In genomic region chr13:111659236-111659635, GRCh38 we compare ENCODE assay signal across 24 cellular contexts.
A peak's percentile ranks its signal among the peaks of the same experiment; 100 is the strongest.
DNase-seq lines count a peak whose midpoint lies in the region; ATAC-seq and TF ChIP-seq lines count a peak whose summit lies in the region.
"Had no signal": no experiment of that assay in that cellular context is flagged by ENCODE, and none has a peak within 500 bp of the region (broad histone marks: within the 10 kb centered on the region; RNA-seq: fewer than 3 reads in every experiment).

No MANE protein-coding gene starts in this region.

- H3K9me2 ChIP-seq in GM23338 (ENCODE audit: insufficient read depth), result no peaks in the 10 kb centered on the region

- ATAC-seq in GM23338 (no peak; the same call in 2 of the 3 replicates), GM18861 (IDR thresholded peaks at IDR 0.05; ENCODE audit: unreplicated experiment) (no peak)
- ATAC-seq: activated naive CD4-positive, alpha-beta T cell treated with anti-CD3 and anti-CD28 coated beads, Interleukin-2, amount 50 U/mL, for 72 hours; activated T-helper 17 cell treated with anti-CD3 and anti-CD28 coated beads, Interleukin-2, amount 50 U/mL, for 72 hours had no signal

- H3K4me3 Mint-ChIP-seq in GM23338 (no peak overlapping the region), osteocyte (ENCODE audit: unreplicated experiment) (no peak overlapping the region)
- H3K4me3 Mint-ChIP-seq in activated CD4-positive, alpha-beta T cell treated with anti-CD3 and anti-CD28 coated beads, Interleukin-2, amount 10 ng/mL, durations not matched to agents 7 days and 5 days, result no peak overlapping the region
- H3K4me3 Mint-ChIP-seq: activated CD4-positive, alpha-beta memory T cell treated with anti-CD3 and anti-CD28 coated beads, Interleukin-2, amount 10 ng/mL, durations not matched to agents 7 days and 5 days; activated T-helper 17 cell treated with anti-CD3 and anti-CD28 coated beads, Interleukin-2, amount 50 U/mL, for 72 hours; memory B cell had no signal

- H3K9me3 Mint-ChIP-seq in GM23338 (no peaks in the 10 kb centered on the region), osteocyte (ENCODE audit: unreplicated experiment) (no peaks in the 10 kb centered on the region)
- no peaks in the 10 kb centered on the region for H3K9me3 Mint-ChIP-seq in activated CD4-positive, alpha-beta T cell treated with anti-CD3 and anti-CD28 coated beads, Interleukin-2, amount 10 ng/mL, durations not matched to agents 7 days and 5 days
- H3K9me3 Mint-ChIP-seq: activated CD4-positive, alpha-beta memory T cell treated with anti-CD3 and anti-CD28 coated beads, Interleukin-2, amount 10 ng/mL, durations not matched to agents 7 days and 5 days; activated naive CD4-positive, alpha-beta T cell treated with anti-CD3 and anti-CD28 coated beads, Interleukin-2, amount 50 U/mL, for 72 hours; activated T-helper 17 cell treated with anti-CD3 and anti-CD28 coated beads, Interleukin-2, amount 50 U/mL, for 72 hours had no signal

- H3K9ac ChIP-seq in BLaER1 treated with 17β-estradiol and CSF1 and Interleukin-3, amounts not matched to agents 10 nM and 100 nM, result peak overlapping the region in 1 of 11 experiments; percentile 54; a peak in 1 of 22 replicates

- H3K36me3 Mint-ChIP-seq in GM23338 (ENCODE audit: low read depth) (no peaks in the 10 kb centered on the region), osteocyte (ENCODE audit: unreplicated experiment) (no peaks in the 10 kb centered on the region)
- no peaks in the 10 kb centered on the region for H3K36me3 Mint-ChIP-seq in activated CD4-positive, alpha-beta T cell treated with anti-CD3 and anti-CD28 coated beads, Interleukin-2, amount 10 ng/mL, durations not matched to agents 7 days and 5 days (ENCODE audit: low read depth)
- H3K36me3 Mint-ChIP-seq: activated naive CD4-positive, alpha-beta T cell treated with anti-CD3 and anti-CD28 coated beads, Interleukin-2, amount 50 U/mL, for 72 hours; memory B cell had no signal

- TF ChIP-seq CTCF in GM23338 (conservative IDR thresholded peaks at IDR 0.05; ENCODE audit: low read depth in 2 of 2) (no peak), epithelial cell of proximal tubule (conservative IDR thresholded peaks at IDR 0.05; ENCODE audit: low read depth, low read length) (no peak), osteocyte (IDR thresholded peaks at IDR 0.05) (no peak)

- CTCF ChIA-PET in activated CD4-positive, alpha-beta T cell treated with anti-CD3 and anti-CD28 coated beads, Interleukin-2, amount 10 ng/mL, durations not matched to agents 7 days and 5 days (lab: Charles Lee), result no interaction called here

- peak overlapping the region; percentile 85; the same call in 1 of the 2 replicates for H2AFZ ChIP-seq in GM23338

- no peaks in the 10 kb centered on the region for H4K20me1 ChIP-seq in BLaER1 treated with 17β-estradiol and CSF1 and Interleukin-3, amounts not matched to agents 10 nM and 100 nM
- H4K20me1 ChIP-seq in GM23338 (replicated peaks; ENCODE audit: insufficient read depth), result no peaks in the 10 kb centered on the region

- H3K4me1 Mint-ChIP-seq in GM23338 (peaks cover 16% of the 10 kb centered on the region), osteocyte (ENCODE audit: unreplicated experiment) (no peaks in the 10 kb centered on the region)
- H3K4me1 Mint-ChIP-seq in activated CD4-positive, alpha-beta T cell treated with anti-CD3 and anti-CD28 coated beads, Interleukin-2, amount 10 ng/mL, durations not matched to agents 7 days and 5 days, result no peaks in the 10 kb centered on the region
- H3K4me1 Mint-ChIP-seq: activated CD4-positive, alpha-beta memory T cell treated with anti-CD3 and anti-CD28 coated beads, Interleukin-2, amount 10 ng/mL, durations not matched to agents 7 days and 5 days; memory B cell had no signal

- peaks cover 31 to 56% (median 42%) of the 10 kb centered on the region in 10 experiments for H3K4me1 ChIP-seq in BLaER1 treated with 17β-estradiol and CSF1 and Interleukin-3, amounts not matched to agents 10 nM and 100 nM
- H3K4me1 ChIP-seq in GM23338 (ENCODE audit: insufficient read depth), result peaks cover 5% of the 10 kb centered on the region; the same call in 1 of the 2 replicates
- H3K4me1 ChIP-seq: transverse colon had no signal

- H3K4me2 ChIP-seq in BLaER1 treated with 17β-estradiol and CSF1 and Interleukin-3, amounts not matched to agents 10 nM and 100 nM, result peak overlapping the region; percentile 66 to 82 (median 76); a peak in 20 of 22 replicates
- H3K4me2 ChIP-seq in GM23338, result no peak overlapping the region

- H3K27ac Mint-ChIP-seq in GM23338, result no peak overlapping the region
- no peak overlapping the region for H3K27ac Mint-ChIP-seq in osteocyte (ENCODE audit: unreplicated experiment)
- no peak overlapping the region for H3K27ac Mint-ChIP-seq in activated CD4-positive, alpha-beta T cell treated with anti-CD3 and anti-CD28 coated beads, Interleukin-2, amount 10 ng/mL, durations not matched to agents 7 days and 5 days
- H3K27ac Mint-ChIP-seq: activated CD4-positive, alpha-beta memory T cell treated with anti-CD3 and anti-CD28 coated beads, Interleukin-2, amount 10 ng/mL, durations not matched to agents 7 days and 5 days; activated naive CD4-positive, alpha-beta T cell treated with anti-CD3 and anti-CD28 coated beads, Interleukin-2, amount 50 U/mL, for 72 hours; activated T-helper 17 cell treated with anti-CD3 and anti-CD28 coated beads, Interleukin-2, amount 50 U/mL, for 72 hours; memory B cell had no signal

- POLR2A ChIA-PET in activated CD4-positive, alpha-beta T cell treated with anti-CD3 and anti-CD28 coated beads, Interleukin-2, amount 10 ng/mL, durations not matched to agents 7 days and 5 days (lab: Charles Lee), result no interaction called here

- H3K9me3 ChIP-seq in BLaER1 treated with 17β-estradiol and CSF1 and Interleukin-3, amounts not matched to agents 10 nM and 100 nM (replicated peaks in 1 of 11), result no peaks in the 10 kb centered on the region
- H3K9me3 ChIP-seq: esophagus squamous epithelium, transverse colon had no signal

- no peaks in the 10 kb centered on the region for H3F3A ChIP-seq in GM23338 (replicated peaks; ENCODE audit: low read depth)

- H3K36me3 ChIP-seq in BLaER1 treated with 17β-estradiol and CSF1 and Interleukin-3, amounts not matched to agents 10 nM and 100 nM, result no peaks in the 10 kb centered on the region
- H3K36me3 ChIP-seq in GM23338 (ENCODE audit: insufficient read depth), result no peaks in the 10 kb centered on the region
- H3K36me3 ChIP-seq: esophagus squamous epithelium, transverse colon had no signal

- H3K4me3 ChIP-seq in BLaER1 treated with 17β-estradiol and CSF1 and Interleukin-3, amounts not matched to agents 10 nM and 100 nM, result no peak overlapping the region
- H3K4me3 ChIP-seq in GM23338 (no peak overlapping the region), epithelial cell of proximal tubule (ENCODE audit: low read depth, low read length) (no peak overlapping the region)
- H3K4me3 ChIP-seq: coronary artery, esophagus squamous epithelium, transverse colon had no signal

- no peaks in the 10 kb centered on the region for H3K27me3 ChIP-seq in BLaER1 treated with 17β-estradiol and CSF1 and Interleukin-3, amounts not matched to agents 10 nM and 100 nM
- no peaks in the 10 kb centered on the region for H3K27me3 ChIP-seq in GM23338 (ENCODE audit: insufficient read depth)
- H3K27me3 ChIP-seq: transverse colon had no signal

- DNase-seq in GM23338 (ENCODE audit: low spot score), result no peak
- peak; percentile 12 for DNase-seq in epithelial cell of proximal tubule (ENCODE audit: low read depth)
- peak; percentile 67 for DNase-seq in osteocyte (ENCODE audit: extremely low spot score, unreplicated experiment)
- no peak for DNase-seq in activated CD4-positive, alpha-beta T cell treated with anti-CD3 and anti-CD28 coated beads, Interleukin-2, amount 10 ng/mL, durations not matched to agents 7 days and 5 days
- DNase-seq in stimulated activated CD4-positive, alpha-beta T cell treated with anti-CD3 and anti-CD28 coated beads, Interleukin-2, amount 100 ng/mL, for 24 hours, result no peak
- DNase-seq: activated CD4-positive, alpha-beta memory T cell treated with anti-CD3 and anti-CD28 coated beads, Interleukin-2, amount 10 ng/mL, durations not matched to agents 7 days and 5 days; activated CD4-positive, CD25-positive, alpha-beta regulatory T cell treated with anti-CD3 and anti-CD28 coated beads, Interleukin-2, amount 50 U/mL, for 72 hours; anterior cingulate cortex; C1 segment of cervical spinal cord; EL; esophagus squamous epithelium; foreskin melanocyte; NCI-H1436 treated with DMSO at 0.1 percent for 48 hours; NCI-H774; RPMI8226; T-helper 1 cell; transverse colon had no signal

- no peaks in the 10 kb centered on the region for H3K79me2 ChIP-seq in GM23338 (replicated peaks; ENCODE audit: insufficient read depth)

- peak overlapping the region in 3 of 11 experiments; percentile 60 to 69 (median 68); a peak in 6 of 22 replicates for H3K27ac ChIP-seq in BLaER1 treated with 17β-estradiol and CSF1 and Interleukin-3, amounts not matched to agents 10 nM and 100 nM
- no peak overlapping the region for H3K27ac ChIP-seq in GM23338 (ENCODE audit: low read depth)
- H3K27ac ChIP-seq: coronary artery, esophagus squamous epithelium, HL-60, transverse colon had no signal

- H3K27me3 Mint-ChIP-seq in GM23338 (ENCODE audit: insufficient read depth, low read depth, poor library complexity) (peaks cover 7% of the 10 kb centered on the region), osteocyte (ENCODE audit: unreplicated experiment) (no peaks in the 10 kb centered on the region)
- H3K27me3 Mint-ChIP-seq in activated CD4-positive, alpha-beta T cell treated with anti-CD3 and anti-CD28 coated beads, Interleukin-2, amount 10 ng/mL, durations not matched to agents 7 days and 5 days, result no peaks in the 10 kb centered on the region

TF ChIP-seq in GM23338, 12 proteins besides CTCF, POLR2A, EP300 and RAD21 (continues in another document):
- TF ChIP-seq CREB1 (CRISPR knock-in tag; IDR thresholded peaks at IDR 0.05; ENCODE audit: low read depth), result no peak

Comparison
In these comparisons a context has a peak if more than half of its experiments do, and no peak if none do; other contexts are left out.
1. DNase-seq: peak in epithelial cell of proximal tubule (single experiment) and osteocyte (single experiment); none in GM23338 (single experiment), activated CD4-positive, alpha-beta T cell treated with anti-CD3 and anti-CD28 coated beads, Interleukin-2, amount 10 ng/mL, durations not matched to agents 7 days and 5 days (single experiment) and stimulated activated CD4-positive, alpha-beta T cell treated with anti-CD3 and anti-CD28 coated beads, Interleukin-2, amount 100 ng/mL, for 24 hours (0 of 2).